ENCODE assay signal across 20 cellular contexts in the genomic region with DNA sequence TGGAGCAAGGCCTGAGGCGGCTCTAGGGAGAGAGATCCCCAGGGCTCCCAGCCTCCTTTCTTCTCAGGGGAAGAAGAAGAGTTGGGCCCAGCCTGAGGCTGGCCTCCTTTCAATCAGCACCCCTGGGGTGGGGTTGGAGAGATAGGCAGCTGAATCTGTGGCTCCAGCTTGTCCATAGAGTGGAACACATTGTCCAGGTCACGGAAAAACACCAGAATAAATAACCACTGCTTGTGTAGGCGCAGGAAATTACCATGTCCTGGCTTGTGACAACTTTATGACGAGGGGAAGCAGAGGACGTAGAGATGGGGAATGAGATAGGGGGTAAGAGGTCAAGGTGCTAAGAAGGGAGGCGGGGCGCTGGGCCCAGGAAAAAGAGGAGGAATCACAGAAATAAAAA.
A peak's percentile ranks its signal among the peaks of the same experiment; 100 is the strongest.
DNase-seq lines count a peak whose midpoint lies in the region; ATAC-seq and TF ChIP-seq lines count a peak whose summit lies in the region.
"Had no signal": no experiment of that assay in that cellular context is flagged by ENCODE, and none has a peak within 500 bp of the region (broad histone marks: within the 10 kb centered on the region; RNA-seq: fewer than 3 reads in every experiment).

No MANE protein-coding gene starts in this region.

- H3K27me3 ChIP-seq in spleen (replicated peaks in 1 of 7), result no peaks in the 10 kb centered on the region
- H3K27me3 ChIP-seq in PC-9 (ENCODE audit: insufficient read depth, low read depth), result 0 out of 2 replicates have a peak, but pooled peaks cover 5% of the 10 kb centered on the region
- H3K27me3 ChIP-seq in trophoblast cell (ENCODE audit: insufficient read depth, low read length), result no peaks in the 10 kb centered on the region
- H3K27me3 ChIP-seq: SJCRH30 had no signal

- H3F3A ChIP-seq in PC-9 (ENCODE audit: insufficient read depth, low read depth), result no peaks in the 10 kb centered on the region

- no peak overlapping the region for H4K12ac ChIP-seq in trophoblast cell (ENCODE audit: low read depth, low read length)

- CTCF ChIA-PET in activated CD4-positive, alpha-beta memory T cell treated with anti-CD3 and anti-CD28 coated beads for 36 hours (lab: Charles Lee), result no interaction called here
- CTCF ChIA-PET in activated CD4-positive, alpha-beta memory T cell treated with anti-CD3 and anti-CD28 coated beads, Interleukin-2, amount 10 ng/mL, durations not matched to agents 7 days and 5 days (lab: Charles Lee), result no interaction called here
- CTCF ChIA-PET in PC-9 (lab: Charles Lee), result no interaction called here

- H2BK120ac ChIP-seq in trophoblast cell (ENCODE audit: insufficient read depth, low read length, poor library complexity), result no peak overlapping the region

- no peak overlapping the region for H4K91ac ChIP-seq in trophoblast cell (ENCODE audit: low read depth, low read length)

- peak; percentile 5 for ATAC-seq in activated T-helper 17 cell treated with anti-CD3 and anti-CD28 coated beads, Interleukin-2, amount 50 U/mL, for 72 hours (replicated peaks)
- ATAC-seq in GM21717 (IDR thresholded peaks at IDR 0.05; ENCODE audit: unreplicated experiment), result no peak
- ATAC-seq: HCT116 had no signal

- no peak overlapping the region for H2BK5ac ChIP-seq in trophoblast cell (ENCODE audit: low read depth, low read length, poor library complexity)

- POLR2A ChIA-PET in activated CD4-positive, alpha-beta memory T cell treated with anti-CD3 and anti-CD28 coated beads for 36 hours (lab: Charles Lee), result no interaction called here
- POLR2A ChIA-PET in activated CD4-positive, alpha-beta memory T cell treated with anti-CD3 and anti-CD28 coated beads, Interleukin-2, amount 10 ng/mL, durations not matched to agents 7 days and 5 days (lab: Charles Lee), result no interaction called here
- POLR2A ChIA-PET in PC-9 (lab: Charles Lee; ENCODE audit: unreplicated experiment), result no interaction called here

- DNase-seq in activated CD4-positive, alpha-beta memory T cell treated with anti-CD3 and anti-CD28 coated beads for 36 hours, result peak; percentile 12
- DNase-seq in activated CD4-positive, alpha-beta memory T cell treated with anti-CD3 and anti-CD28 coated beads, Interleukin-2, amount 10 ng/mL, durations not matched to agents 7 days and 5 days, result no peak
- DNase-seq in left kidney (ENCODE audit: low read depth, low spot score) (peak; percentile 1), spleen (peak; percentile 43), PC-9 (no peak), trophoblast cell (no peak)
- DNase-seq: Calu3, DMS79 treated with DMSO at 0.1 percent for 48 hours, GF-D8, MV-4-11, NCI-H1105, NCI-H1436 treated with DMSO at 0.1 percent for 48 hours, NCI-H187 treated with DMSO at 0.1 percent for 48 hours, NCI-H2107, NCI-H524, NCI-H774, SJCRH30 had no signal

- H3K4me1 ChIP-seq in spleen (no peaks in the 10 kb centered on the region), PC-9 (replicated peaks; ENCODE audit: insufficient read depth) (no peaks in the 10 kb centered on the region), trophoblast cell (ENCODE audit: control insufficient read depth in 1 of 2, insufficient read depth in 2 of 2, low read length in 2 of 2) (no peaks in the 10 kb centered on the region)
- H3K4me1 ChIP-seq: SJCRH30 had no signal

- no peaks in the 10 kb centered on the region for H3K9me2 ChIP-seq in PC-9 (ENCODE audit: insufficient read depth)

- H3K9me3 ChIP-seq in spleen (no peaks in the 10 kb centered on the region), PC-9 (ENCODE audit: insufficient read depth, low read depth) (no peaks in the 10 kb centered on the region), trophoblast cell (ENCODE audit: insufficient read depth, low read depth, low read length) (no peaks in the 10 kb centered on the region)
- H3K9me3 ChIP-seq: SJCRH30 had no signal

- H3K79me2 ChIP-seq in PC-9 (ENCODE audit: low read depth) (no peaks in the 10 kb centered on the region), trophoblast cell (ENCODE audit: control insufficient read depth, insufficient read depth, low read length, poor library complexity) (no peaks in the 10 kb centered on the region)

- peaks cover 22% of the 10 kb centered on the region for H3K4me1 Mint-ChIP-seq in activated CD4-positive, alpha-beta memory T cell treated with anti-CD3 and anti-CD28 coated beads for 36 hours (ENCODE audit: low read depth)
- H3K4me1 Mint-ChIP-seq in activated CD4-positive, alpha-beta memory T cell treated with anti-CD3 and anti-CD28 coated beads, Interleukin-2, amount 10 ng/mL, durations not matched to agents 7 days and 5 days, result no peaks in the 10 kb centered on the region
- peaks cover 10% of the 10 kb centered on the region for H3K4me1 Mint-ChIP-seq in activated T-helper 17 cell treated with anti-CD3 and anti-CD28 coated beads, Interleukin-2, amount 50 U/mL, for 72 hours

- H3K79me1 ChIP-seq in trophoblast cell (ENCODE audit: low read length), result no peaks in the 10 kb centered on the region

- H3K4me3 Mint-ChIP-seq in activated CD4-positive, alpha-beta memory T cell treated with anti-CD3 and anti-CD28 coated beads for 36 hours, result no peak overlapping the region
- no peak overlapping the region for H3K4me3 Mint-ChIP-seq in activated CD4-positive, alpha-beta memory T cell treated with anti-CD3 and anti-CD28 coated beads, Interleukin-2, amount 10 ng/mL, durations not matched to agents 7 days and 5 days
- no peak overlapping the region for H3K4me3 Mint-ChIP-seq in activated T-helper 17 cell treated with anti-CD3 and anti-CD28 coated beads, Interleukin-2, amount 50 U/mL, for 72 hours

- no peak overlapping the region for H4K8ac ChIP-seq in trophoblast cell (ENCODE audit: low read depth, low read length)

- no peak for TF ChIP-seq POLR2A in spleen (IDR thresholded peaks at IDR 0.05)

- H3K27ac ChIP-seq in spleen (no peak overlapping the region), PC-9 (no peak overlapping the region), trophoblast cell (ENCODE audit: low read depth, low read length) (no peak overlapping the region)
- H3K27ac ChIP-seq: SJCRH30 had no signal

- 66 to 80% (median 75%) methylated on average over 6 to 7 of the region's 7 CpGs for whole genome bisulfite sequencing in spleen, 5 donors
- WGBS in trophoblast cell (ENCODE audit: extremely low coverage, insufficient coverage, insufficient read length), result no CpG with 5 or more reads among the region's 7 CpGs

- TF ChIP-seq CTCF in spleen (IDR thresholded peaks at IDR 0.05 in 8 of 11, conservative IDR thresholded peaks at IDR 0.05 in 3 of 11) (no peak), PC-9 (conservative IDR thresholded peaks at IDR 0.05) (no peak)

- no peak overlapping the region for H3K4me3 ChIP-seq in spleen
- H3K4me3 ChIP-seq in PC-9, result no peak overlapping the region
- no peak overlapping the region for H3K4me3 ChIP-seq in trophoblast cell (ENCODE audit: low read depth, low read length)
- H3K4me3 ChIP-seq: SJCRH30 had no signal

- no peaks in the 10 kb centered on the region for H4K20me1 ChIP-seq in PC-9 (ENCODE audit: insufficient read depth)

- H3K23ac ChIP-seq in trophoblast cell (ENCODE audit: low read length), result no peak overlapping the region

- no peak overlapping the region for H3K27ac Mint-ChIP-seq in activated CD4-positive, alpha-beta memory T cell treated with anti-CD3 and anti-CD28 coated beads for 36 hours
- no peak overlapping the region for H3K27ac Mint-ChIP-seq in activated CD4-positive, alpha-beta memory T cell treated with anti-CD3 and anti-CD28 coated beads, Interleukin-2, amount 10 ng/mL, durations not matched to agents 7 days and 5 days
- peak overlapping the region; percentile 83 for H3K27ac Mint-ChIP-seq in activated T-helper 17 cell treated with anti-CD3 and anti-CD28 coated beads, Interleukin-2, amount 50 U/mL, for 72 hours

- intact Hi-C loops in activated CD4-positive, alpha-beta memory T cell treated with anti-CD3 and anti-CD28 coated beads for 36 hours (cut with micrococcal nuclease), result no loop called here
- intact Hi-C loops in spleen (cut with DNase I; ENCODE audit: low total_unique reads), result no loop called here
- intact Hi-C loops in PC-9 (cut with micrococcal nuclease; ENCODE audit: unreplicated experiment), result no loop called here

- H3K36me3 ChIP-seq in spleen (no peaks in the 10 kb centered on the region), PC-9 (ENCODE audit: low read depth) (no peaks in the 10 kb centered on the region), trophoblast cell (ENCODE audit: control insufficient read depth in 1 of 2, insufficient read depth in 2 of 2, low read length in 2 of 2) (no peaks in the 10 kb centered on the region)
- H3K36me3 ChIP-seq: SJCRH30 had no signal

- no peak overlapping the region for H2BK12ac ChIP-seq in trophoblast cell (ENCODE audit: low read length)

- BruUV-seq in PC-9 (replicated peaks; lab: Mats Ljungman, UMichigan), result no TSS peak

- no peak overlapping the region for H2AK5ac ChIP-seq in trophoblast cell (ENCODE audit: low read length)

- no peak overlapping the region for H3K14ac ChIP-seq in trophoblast cell (ENCODE audit: low read length)

- H3K4me2 ChIP-seq in PC-9 (no peak overlapping the region), trophoblast cell (ENCODE audit: low read length) (no peak overlapping the region)

- H3K9ac ChIP-seq in trophoblast cell (ENCODE audit: low read length), result no peak overlapping the region

- H3K27me3 Mint-ChIP-seq in activated CD4-positive, alpha-beta memory T cell treated with anti-CD3 and anti-CD28 coated beads for 36 hours, result no peaks in the 10 kb centered on the region
- H3K27me3 Mint-ChIP-seq in activated CD4-positive, alpha-beta memory T cell treated with anti-CD3 and anti-CD28 coated beads, Interleukin-2, amount 10 ng/mL, durations not matched to agents 7 days and 5 days, result no peaks in the 10 kb centered on the region
- no peaks in the 10 kb centered on the region for H3K27me3 Mint-ChIP-seq in activated T-helper 17 cell treated with anti-CD3 and anti-CD28 coated beads, Interleukin-2, amount 50 U/mL, for 72 hours

- H3K36me3 Mint-ChIP-seq in activated CD4-positive, alpha-beta memory T cell treated with anti-CD3 and anti-CD28 coated beads for 36 hours, result no peaks in the 10 kb centered on the region
- no peaks in the 10 kb centered on the region for H3K36me3 Mint-ChIP-seq in activated CD4-positive, alpha-beta memory T cell treated with anti-CD3 and anti-CD28 coated beads, Interleukin-2, amount 10 ng/mL, durations not matched to agents 7 days and 5 days (ENCODE audit: low read depth)
- no peaks in the 10 kb centered on the region for H3K36me3 Mint-ChIP-seq in activated T-helper 17 cell treated with anti-CD3 and anti-CD28 coated beads, Interleukin-2, amount 50 U/mL, for 72 hours (ENCODE audit: low read depth)

- H2AFZ ChIP-seq in PC-9 (no peak overlapping the region), trophoblast cell (ENCODE audit: insufficient read depth, low read length, poor library complexity) (no peak overlapping the region)

- H3K4ac ChIP-seq in trophoblast cell (ENCODE audit: low read depth, low read length), result no peak overlapping the region

- no peaks in the 10 kb centered on the region for H3K9me3 Mint-ChIP-seq in activated CD4-positive, alpha-beta memory T cell treated with anti-CD3 and anti-CD28 coated beads for 36 hours
- no peaks in the 10 kb centered on the region for H3K9me3 Mint-ChIP-seq in activated CD4-positive, alpha-beta memory T cell treated with anti-CD3 and anti-CD28 coated beads, Interleukin-2, amount 10 ng/mL, durations not matched to agents 7 days and 5 days
- H3K9me3 Mint-ChIP-seq in activated T-helper 17 cell treated with anti-CD3 and anti-CD28 coated beads, Interleukin-2, amount 50 U/mL, for 72 hours, result no peaks in the 10 kb centered on the region

- no peak overlapping the region for H3K18ac ChIP-seq in trophoblast cell (ENCODE audit: low read length)

Comparison
In these comparisons a context has a peak if more than half of its experiments do, and no peak if none do; other contexts are left out.
1. DNase-seq: peak in activated CD4-positive, alpha-beta memory T cell treated with anti-CD3 and anti-CD28 coated beads for 36 hours (single experiment), left kidney (single experiment) and spleen (single experiment); none in activated CD4-positive, alpha-beta memory T cell treated with anti-CD3 and anti-CD28 coated beads, Interleukin-2, amount 10 ng/mL, durations not matched to agents 7 days and 5 days (single experiment), PC-9 (0 of 2) and trophoblast cell (0 of 2).